ENCODE assay signal across 8 cellular contexts in the genomic region with DNA sequence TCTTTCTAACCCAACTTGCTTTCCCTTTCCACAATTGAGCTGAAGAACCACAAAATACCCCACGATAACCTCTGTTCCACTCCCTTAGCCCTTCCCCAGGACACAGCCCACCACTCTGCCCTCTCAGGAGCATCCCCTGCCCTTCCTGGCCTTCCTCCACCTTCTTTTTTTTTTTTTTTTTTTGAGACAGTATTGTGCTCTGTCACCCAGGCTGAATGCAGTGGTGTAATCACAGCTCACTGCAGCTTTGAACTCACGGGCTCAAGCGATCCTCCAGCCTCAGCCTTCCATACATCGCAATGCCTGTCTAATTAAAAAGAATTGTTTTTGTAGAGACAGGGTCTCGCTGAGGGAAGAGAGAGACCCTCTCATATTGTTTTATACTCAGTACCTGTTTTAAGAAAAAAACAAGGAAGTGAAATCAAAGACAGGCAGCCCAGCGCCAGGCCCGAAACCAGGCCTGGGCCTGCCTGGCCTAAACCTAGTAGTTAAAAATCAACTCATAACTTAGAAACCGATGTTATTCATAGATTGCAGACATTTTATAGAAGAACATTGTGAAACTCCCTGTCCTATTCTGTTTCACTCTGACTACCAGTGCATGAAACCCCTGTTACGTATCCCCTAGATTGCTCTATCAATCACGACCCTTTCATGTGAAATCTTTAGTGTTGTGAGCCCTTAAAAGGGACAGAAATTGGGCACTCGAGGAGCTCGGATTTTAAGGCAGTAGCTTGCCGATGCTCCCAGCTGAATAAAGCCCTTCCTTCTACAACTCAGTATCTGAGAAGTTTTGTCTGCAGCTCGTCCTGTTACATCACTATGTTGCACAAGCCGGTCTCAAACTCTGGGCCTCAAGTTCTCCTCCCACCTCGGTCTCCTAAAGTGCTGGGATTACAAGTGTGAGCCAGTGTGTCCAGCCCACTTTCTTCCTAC. TPM values are rescaled to one million over a fixed set of nuclear protein-coding genes. Genes with fewer than 3 reads are reported as not detected.
DNase-seq lines count a peak whose midpoint lies in the region; ATAC-seq and TF ChIP-seq lines count a peak whose summit lies in the region.
"Not testable (repeated sequence)": the region's sequence is repeated elsewhere in the genome, so short reads cannot be mapped to it uniquely, and the experiment has no call there.

No MANE protein-coding gene starts in this region.

- not testable (repeated sequence) for H3K9me3 Mint-ChIP-seq in activated B cell treated with CpG ODN at 0.5 μM for 24 hours; activated naive CD4-positive, alpha-beta T cell treated with anti-CD3 and anti-CD28 coated beads, Interleukin-2, amount 10 ng/mL, durations not matched to agents 7 days and 5 days; effector memory CD8-positive, alpha-beta T cell; type B pancreatic cell

- peaks cover 0 to 46% (median 15%) of the 10 kb centered on the region in 4 donors for H3K4me1 ChIP-seq in right lobe of liver
- H3K4me1 ChIP-seq in sigmoid colon, result peaks cover 0 to 27% (median 21%) of the 10 kb centered on the region in 4 donors

- CTCF ChIA-PET in activated B cell treated with CpG ODN at 0.5 μM for 24 hours (lab: Charles Lee), result interaction anchor here (0.6 to 4.1 kb wide), 5 partner anchors 9 to 167 kb away, joined by 3 to 22 read pairs (median 4); a partner anchor contains a TSS
- CTCF ChIA-PET in activated naive CD4-positive, alpha-beta T cell treated with anti-CD3 and anti-CD28 coated beads, Interleukin-2, amount 10 ng/mL, durations not matched to agents 7 days and 5 days (lab: Charles Lee), result interaction anchor here (0.6 to 4.1 kb wide), 10 partner anchors 9 to 409 kb away, joined by 3 to 17 read pairs (median 3); a partner anchor contains a TSS

- not testable (repeated sequence) for H3K9me3 ChIP-seq in right lobe of liver, sigmoid colon

- TF ChIP-seq CTCF in GM06990 (IDR thresholded peaks at IDR 0.05; ENCODE audit: insufficient read depth, low read length, poor library complexity, severe bottlenecking); activated B cell treated with CpG ODN at 0.5 μM for 24 hours (IDR thresholded peaks at IDR 0.05); right lobe of liver (IDR thresholded peaks at IDR 0.05); sigmoid colon (IDR thresholded peaks at IDR 0.05); type B pancreatic cell (conservative IDR thresholded peaks at IDR 0.05): not testable (repeated sequence)

- ATAC-seq in activated B cell treated with CpG ODN at 0.5 μM for 24 hours (ENCODE audit: low read depth), result peak; percentile 9
- not testable (repeated sequence) for ATAC-seq in effector memory CD8-positive, alpha-beta T cell (replicated peaks); right lobe of liver

- not testable (repeated sequence) for TF ChIP-seq POLR2A in right lobe of liver (IDR thresholded peaks at IDR 0.05); sigmoid colon (IDR thresholded peaks at IDR 0.05)

- H3K27ac ChIP-seq in right lobe of liver, result peak overlapping the region; percentile 24 to 56 (median 55)
- peak overlapping the region; percentile 8 to 65 (median 38) for H3K27ac ChIP-seq in sigmoid colon

- intact Hi-C loops in activated B cell treated with CpG ODN at 0.5 μM for 24 hours (cut with micrococcal nuclease), result loop anchor here (1.0 kb wide), 1 partner anchor 9 kb away; no protein-coding TSS in a partner anchor
- intact Hi-C loops in right lobe of liver (cut with DNase I); sigmoid colon (cut with DNase I): not testable (repeated sequence)

- H3K27ac Mint-ChIP-seq in activated B cell treated with CpG ODN at 0.5 μM for 24 hours (peak overlapping the region; percentile 100), type B pancreatic cell (peak overlapping the region; percentile 55)
- peak overlapping the region; percentile 97 for H3K27ac Mint-ChIP-seq in activated naive CD4-positive, alpha-beta T cell treated with anti-CD3 and anti-CD28 coated beads, Interleukin-2, amount 10 ng/mL, durations not matched to agents 7 days and 5 days
- peak overlapping the region; percentile 94 to 99 for H3K27ac Mint-ChIP-seq in effector memory CD8-positive, alpha-beta T cell

- DNase-seq in GM06990 (ENCODE audit: extremely low read depth, insufficient read length) (peak; percentile 62), NAMALWA (ENCODE audit: low spot score) (peak; percentile 57), activated B cell treated with CpG ODN at 0.5 μM for 24 hours (peak; percentile 37), right lobe of liver (peak in 1 of 3 donors; percentile 17)
- peak; percentile 40 for DNase-seq in activated naive CD4-positive, alpha-beta T cell treated with anti-CD3 and anti-CD28 coated beads, Interleukin-2, amount 10 ng/mL, durations not matched to agents 7 days and 5 days
- DNase-seq in effector memory CD8-positive, alpha-beta T cell, result peak in 1 of 3 experiments; percentile 15
- not testable (repeated sequence) for DNase-seq in sigmoid colon; type B pancreatic cell (ENCODE audit: extremely low spot score, unreplicated experiment)

- peaks cover 88% of the 10 kb centered on the region for H3K4me1 Mint-ChIP-seq in activated B cell treated with CpG ODN at 0.5 μM for 24 hours
- H3K4me1 Mint-ChIP-seq in activated naive CD4-positive, alpha-beta T cell treated with anti-CD3 and anti-CD28 coated beads, Interleukin-2, amount 10 ng/mL, durations not matched to agents 7 days and 5 days, result peaks cover 78% of the 10 kb centered on the region
- H3K4me1 Mint-ChIP-seq in effector memory CD8-positive, alpha-beta T cell (ENCODE audit: low read depth in 2 of 2), result peaks cover 51 to 57% of the 10 kb centered on the region in 2 donors
- peaks cover 43% of the 10 kb centered on the region for H3K4me1 Mint-ChIP-seq in type B pancreatic cell (ENCODE audit: unreplicated experiment)

- H3K36me3 Mint-ChIP-seq in activated B cell treated with CpG ODN at 0.5 μM for 24 hours (ENCODE audit: low read depth), result peaks cover 47% of the 10 kb centered on the region
- peaks cover 49% of the 10 kb centered on the region for H3K36me3 Mint-ChIP-seq in activated naive CD4-positive, alpha-beta T cell treated with anti-CD3 and anti-CD28 coated beads, Interleukin-2, amount 10 ng/mL, durations not matched to agents 7 days and 5 days
- H3K36me3 Mint-ChIP-seq in effector memory CD8-positive, alpha-beta T cell (ENCODE audit: insufficient read depth), result peaks cover 33% of the 10 kb centered on the region
- H3K36me3 Mint-ChIP-seq in type B pancreatic cell, result not testable (repeated sequence)

- H3K4me3 Mint-ChIP-seq in activated B cell treated with CpG ODN at 0.5 μM for 24 hours, result peak overlapping the region; percentile 84
- peak overlapping the region; percentile 74 for H3K4me3 Mint-ChIP-seq in activated naive CD4-positive, alpha-beta T cell treated with anti-CD3 and anti-CD28 coated beads, Interleukin-2, amount 10 ng/mL, durations not matched to agents 7 days and 5 days
- H3K4me3 Mint-ChIP-seq in effector memory CD8-positive, alpha-beta T cell, result peak overlapping the region; percentile 72 to 76
- not testable (repeated sequence) for H3K4me3 Mint-ChIP-seq in type B pancreatic cell

- WGBS in right lobe of liver (ENCODE audit: insufficient coverage, low coverage, low lambda C conversion rate, missing lambda C conversion rate), result 63% methylated on average over 10 of the region's 16 CpGs
- WGBS in sigmoid colon, 2 donors, result 57 to 60% methylated on average over 16 of the region's 16 CpGs

- not testable (repeated sequence) for H3K27me3 Mint-ChIP-seq in activated B cell treated with CpG ODN at 0.5 μM for 24 hours; activated naive CD4-positive, alpha-beta T cell treated with anti-CD3 and anti-CD28 coated beads, Interleukin-2, amount 10 ng/mL, durations not matched to agents 7 days and 5 days; effector memory CD8-positive, alpha-beta T cell; type B pancreatic cell

- POLR2A ChIA-PET in activated B cell treated with CpG ODN at 0.5 μM for 24 hours (lab: Charles Lee), result interaction anchor here (0.5 to 8.1 kb wide), 23 partner anchors 8 to 248 kb away, joined by 3 to 71 read pairs (median 7); a partner anchor contains a TSS

- peak overlapping the region; percentile 31 for H3K4me3 ChIP-seq in GM06990 (replicated peaks; ENCODE audit: low read depth, low read length)
- H3K4me3 ChIP-seq in right lobe of liver, sigmoid colon: not testable (repeated sequence)

- not testable (repeated sequence) for H3K27me3 ChIP-seq in GM06990 (replicated peaks; ENCODE audit: control insufficient read depth, insufficient read depth, low read length); right lobe of liver; sigmoid colon

- not testable (repeated sequence) for TF ChIP-seq EP300 in sigmoid colon (IDR thresholded peaks at IDR 0.05)

- not testable (repeated sequence) for H3K36me3 ChIP-seq in GM06990 (ENCODE audit: control insufficient read depth, insufficient read depth, low read length); right lobe of liver
- peaks cover 0 to 11% (median 0%) of the 10 kb centered on the region in 4 donors for H3K36me3 ChIP-seq in sigmoid colon

RNA-seq across cellular contexts. Expression of a gene that starts 4.0 kb away (rescaled TPM):
- total RNA-seq in activated B cell treated with CpG ODN at 0.5 μM for 24 hours, result 303 and 321 TPM in 2 replicates
- 100 to 1,000 TPM in 1 of 6 experiments, 10 to 100 TPM in 5; 64.9 to 131 (median 82.8) TPM for total RNA-seq in right lobe of liver
- total RNA-seq in sigmoid colon, result 10 to 100 TPM; 38.5 to 72.5 (median 52.4) TPM
- polyA plus RNA-seq in sigmoid colon, result 10 to 100 TPM; 27.3 to 91.8 (median 36.6) TPM
- total RNA-seq in type B pancreatic cell (ENCODE audit: low replicate concordance), result 73.1 and 90.6 TPM in 2 replicates

RNA-seq across cellular contexts. Expression of a gene that starts 9.4 kb away (rescaled TPM):
- 32.0 and 39.6 TPM in 2 replicates for total RNA-seq in activated B cell treated with CpG ODN at 0.5 μM for 24 hours
- 10 to 100 TPM in 3 of 6 experiments, 1 to 10 TPM in 3; 3.4 to 27.4 (median 8.8) TPM for total RNA-seq in right lobe of liver
- 1 to 10 TPM; 3.2 to 8.4 (median 3.9) TPM for total RNA-seq in sigmoid colon
- polyA plus RNA-seq in sigmoid colon, result 10 to 100 TPM in 1 of 3 donors, 1 to 10 TPM in 2; 2.1 to 15.0 (median 3.0) TPM
- 19.3 and 20.4 TPM in 2 replicates for total RNA-seq in type B pancreatic cell (ENCODE audit: low replicate concordance)

RNA-seq across cellular contexts. Expression of a gene that starts 38.7 kb away (rescaled TPM):
- total RNA-seq in activated B cell treated with CpG ODN at 0.5 μM for 24 hours (47.6 and 49.2 TPM in 2 replicates), right lobe of liver (10 to 100 TPM; 21.6 to 47.1 (median 23.4) TPM), sigmoid colon (10 to 100 TPM; 20.2 to 41.9 (median 30.3) TPM), type B pancreatic cell (ENCODE audit: low replicate concordance) (42.8 and 51.1 TPM in 2 replicates)
- polyA plus RNA-seq in sigmoid colon, result 10 to 100 TPM; 27.0 to 43.2 (median 41.7) TPM

RNA-seq across cellular contexts. Expression of a gene that starts 50.9 kb away (rescaled TPM):
- total RNA-seq in activated B cell treated with CpG ODN at 0.5 μM for 24 hours (15.6 and 16.0 TPM in 2 replicates), right lobe of liver (10 to 100 TPM in 1 of 6 experiments, 1 to 10 TPM in 5; 5.8 to 12.0 (median 8.8) TPM), sigmoid colon (10 to 100 TPM in 1 of 4 donors, 1 to 10 TPM in 3; 5.0 to 11.9 (median 7.2) TPM), type B pancreatic cell (ENCODE audit: low replicate concordance) (28.7 and 38.8 TPM in 2 replicates)
- 10 to 100 TPM; 15.3 to 16.2 (median 15.6) TPM for polyA plus RNA-seq in sigmoid colon

RNA-seq across cellular contexts. Expression of a gene that starts 57.8 kb away (rescaled TPM):
- total RNA-seq in activated B cell treated with CpG ODN at 0.5 μM for 24 hours (89.2 and 96.5 TPM in 2 replicates), right lobe of liver (10 to 100 TPM; 13.0 to 33.1 (median 17.4) TPM), sigmoid colon (10 to 100 TPM; 39.1 to 54.3 (median 45.2) TPM), type B pancreatic cell (ENCODE audit: low replicate concordance) (47.8 and 58.0 TPM in 2 replicates)
- 10 to 100 TPM in 2 of 3 donors, 1 to 10 TPM in 1; 6.9 to 24.7 (median 13.8) TPM for polyA plus RNA-seq in sigmoid colon
